21 cellular contexts compared by ENCODE assay signal in the genomic region with DNA sequence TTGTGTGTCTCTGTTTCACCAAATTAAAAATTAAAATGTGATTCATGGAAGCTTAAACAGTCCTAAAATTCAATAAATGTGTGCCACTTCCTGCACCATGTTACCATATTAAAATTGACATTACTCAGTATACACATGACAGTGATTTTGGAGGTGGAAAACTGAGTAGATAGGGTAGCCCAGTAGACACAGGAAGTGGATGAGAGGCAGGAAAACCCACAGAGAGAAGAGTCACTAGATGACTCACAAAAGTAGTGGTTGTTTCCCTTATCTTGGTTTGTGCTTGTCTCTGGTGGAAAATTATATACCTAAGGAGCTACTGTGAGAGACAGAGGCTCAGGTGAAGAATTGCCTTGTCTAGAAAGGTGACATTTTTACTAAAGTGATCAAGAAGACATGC.
DNase-seq lines count a peak whose midpoint lies in the region; ATAC-seq, FAIRE-seq and TF ChIP-seq lines count a peak whose summit lies in the region.
"Had no signal": no experiment of that assay in that cellular context is flagged by ENCODE, and none has a peak within 500 bp of the region (broad histone marks: within the 10 kb centered on the region; RNA-seq: fewer than 3 reads in every experiment).

No MANE protein-coding gene starts in this region.

- H3K27me3 Mint-ChIP-seq in glutamatergic neuron (ENCODE audit: unreplicated experiment), result no peaks in the 10 kb centered on the region
- H3K27me3 Mint-ChIP-seq: B cell; CD4-positive, CD25-positive, alpha-beta regulatory T cell had no signal

- no peak for TF ChIP-seq CTCF in PC-3 (conservative IDR thresholded peaks at IDR 0.05; ENCODE audit: low read depth, low read length)
- TF ChIP-seq CTCF in bronchial epithelial cell (IDR thresholded peaks at IDR 0.05; ENCODE audit: insufficient read depth, low read length, severe bottlenecking), result no peak
- TF ChIP-seq CTCF in glutamatergic neuron (IDR thresholded peaks at IDR 0.05; ENCODE audit: partially characterized antibody, unreplicated experiment), result no peak

- ATAC-seq in PC-3, result no peak
- ATAC-seq: CD8-positive, alpha-beta T cell had no signal

- no peak overlapping the region for H3K27ac Mint-ChIP-seq in glutamatergic neuron (ENCODE audit: unreplicated experiment)
- H3K27ac Mint-ChIP-seq: B cell; CD4-positive, CD25-positive, alpha-beta regulatory T cell; CD8-positive, alpha-beta T cell had no signal

- H3K4me3 Mint-ChIP-seq in glutamatergic neuron (ENCODE audit: unreplicated experiment), result no peak overlapping the region
- H3K4me3 Mint-ChIP-seq: B cell; CD4-positive, CD25-positive, alpha-beta regulatory T cell; CD8-positive, alpha-beta T cell had no signal

- H3K9ac ChIP-seq in PC-3 (ENCODE audit: low read length), result no peak overlapping the region
- H3K9ac ChIP-seq: BLaER1, GM23248 had no signal

- H3K4me3 ChIP-seq in PC-3 (ENCODE audit: low read length), result no peak overlapping the region
- H3K4me3 ChIP-seq in bronchial epithelial cell (ENCODE audit: low read depth, low read length), result no peak overlapping the region
- H3K4me3 ChIP-seq: BLaER1, GM23248 had no signal

- no peaks in the 10 kb centered on the region for H3K9me3 Mint-ChIP-seq in glutamatergic neuron (ENCODE audit: unreplicated experiment)

- H3K9me3 ChIP-seq in PC-3 (ENCODE audit: low read length), result no peaks in the 10 kb centered on the region
- H3K9me3 ChIP-seq: BLaER1, Caco-2 had no signal

- intact Hi-C loops in PC-3 (cut with micrococcal nuclease), result no loop called here

- CTCF ChIA-PET in PC-3 (lab: Charles Lee), result no interaction called here

- peak; percentile 60 for DNase-seq in A172 (ENCODE audit: low spot score)
- peak; percentile 8 for DNase-seq in PC-3
- peak; percentile 26 for DNase-seq in bronchial epithelial cell (ENCODE audit: low read depth)
- no peak for DNase-seq in activated T-cell treated with anti-CD3 and anti-CD28 coated beads, Interleukin-2, amount 50 U/mL, for 48 hours
- no peak for DNase-seq in glutamatergic neuron
- no peak for DNase-seq in MV-4-11 (lab: John Stamatoyannopoulos, UW)
- DNase-seq: 8988T; Caco-2; CD4-positive, CD25-positive, alpha-beta regulatory T cell; CD8-positive, alpha-beta T cell; DMS153; DND-41; GM23248; H7; HCEC 1CT had no signal

- no peaks in the 10 kb centered on the region for H3K36me3 ChIP-seq in PC-3 (ENCODE audit: low read depth, low read length)
- H3K36me3 ChIP-seq in bronchial epithelial cell (ENCODE audit: control insufficient read depth, insufficient read depth, low read length), result no peaks in the 10 kb centered on the region
- H3K36me3 ChIP-seq: BLaER1 had no signal

- H3F3A ChIP-seq in PC-3 (ENCODE audit: low read length, unreplicated experiment), result no peaks in the 10 kb centered on the region

- no peaks in the 10 kb centered on the region for H3K79me2 ChIP-seq in PC-3 (ENCODE audit: low read length)

- H3K4me1 Mint-ChIP-seq in glutamatergic neuron (ENCODE audit: low read depth, unreplicated experiment), result no peaks in the 10 kb centered on the region
- H3K4me1 Mint-ChIP-seq: B cell; CD4-positive, CD25-positive, alpha-beta regulatory T cell had no signal

- no peaks in the 10 kb centered on the region for H3K4me1 ChIP-seq in PC-3 (ENCODE audit: insufficient read depth, low read length)
- H3K4me1 ChIP-seq: BLaER1, Caco-2 had no signal

- H3K27me3 ChIP-seq in PC-3 (ENCODE audit: low read length), result no peaks in the 10 kb centered on the region
- H3K27me3 ChIP-seq in bronchial epithelial cell (ENCODE audit: control insufficient read depth, insufficient read depth, low read length), result no peaks in the 10 kb centered on the region

- no peaks in the 10 kb centered on the region for H3K9me2 ChIP-seq in PC-3 (replicated peaks; ENCODE audit: low read length)

- H4K20me1 ChIP-seq in PC-3 (ENCODE audit: low read length), result no peaks in the 10 kb centered on the region
- H4K20me1 ChIP-seq: BLaER1 had no signal

- POLR2A ChIA-PET in PC-3 (lab: Charles Lee; ENCODE audit: unreplicated experiment), result no interaction called here

- H3K4me2 ChIP-seq in PC-3 (ENCODE audit: low read length), result no peak overlapping the region
- H3K4me2 ChIP-seq: BLaER1 had no signal

- H3K27ac ChIP-seq in PC-3 (ENCODE audit: low read length), result no peak overlapping the region
- H3K27ac ChIP-seq: BLaER1, C4-2B, GM23248 had no signal

- H2AFZ ChIP-seq in PC-3 (ENCODE audit: low read length), result no peak overlapping the region
- H2AFZ ChIP-seq: GM23248 had no signal

- FAIRE-seq in bronchial epithelial cell (lab: Jason Lieb, UNC), result no peak
- FAIRE-seq: G401.6, GM12892, H1 had no signal

- no TSS peak for BruUV-seq in PC-3 (replicated peaks; lab: Mats Ljungman, UMichigan)

- no peaks in the 10 kb centered on the region for H3K36me3 Mint-ChIP-seq in glutamatergic neuron (ENCODE audit: unreplicated experiment)
- H3K36me3 Mint-ChIP-seq: CD4-positive, CD25-positive, alpha-beta regulatory T cell; CD8-positive, alpha-beta T cell had no signal

Comparison
In these comparisons a context has a peak if more than half of its experiments do, and no peak if none do; other contexts are left out.
1. DNase-seq: peak in A172 (single experiment), PC-3 (single experiment) and bronchial epithelial cell (single experiment); none in activated T-cell treated with anti-CD3 and anti-CD28 coated beads, Interleukin-2, amount 50 U/mL, for 48 hours (0 of 2), glutamatergic neuron (single experiment) and MV-4-11 (single experiment).